ENCODE assay signal across 18 cellular contexts in the genomic region with DNA sequence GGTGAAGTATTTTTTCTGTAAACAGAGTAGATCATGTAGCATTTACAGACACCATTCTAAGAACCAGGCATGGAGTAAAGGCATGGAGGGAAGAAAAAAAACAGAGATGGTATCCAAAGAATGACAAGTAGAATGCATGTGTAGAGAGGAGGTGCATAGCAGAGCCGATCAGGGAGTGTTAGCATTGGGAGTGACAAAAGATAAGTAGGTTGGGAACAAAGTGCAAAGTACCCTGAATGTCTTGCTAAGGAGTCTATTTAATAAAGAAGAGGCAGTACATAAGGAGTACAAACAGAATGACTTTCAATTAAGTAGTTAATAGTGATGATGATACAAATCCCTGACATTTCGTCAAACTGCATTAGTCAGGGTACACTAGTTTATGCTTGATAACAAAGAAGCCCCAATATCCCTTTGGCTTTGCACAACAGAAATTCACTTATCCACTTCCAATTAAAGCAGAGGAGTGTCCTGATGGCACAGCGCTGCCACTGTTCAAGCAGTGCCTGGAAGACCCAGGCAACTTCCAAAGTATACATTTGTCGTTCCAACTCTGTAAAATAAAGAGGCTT.
DNase-seq lines count a peak whose midpoint lies in the region; ATAC-seq, FAIRE-seq and TF ChIP-seq lines count a peak whose summit lies in the region.
"Had no signal": no experiment of that assay in that cellular context is flagged by ENCODE, and none has a peak within 500 bp of the region (broad histone marks: within the 10 kb centered on the region; RNA-seq: fewer than 3 reads in every experiment).

No MANE protein-coding gene starts in this region.

- WGBS in small intestine, 3 donors, result 36 to 56% (median 56%) methylated on average over 4 of the region's 4 CpGs

- H3K36me3 Mint-ChIP-seq in central memory CD8-positive, alpha-beta T cell (ENCODE audit: insufficient read depth), result peaks cover 1% of the 10 kb centered on the region
- H3K36me3 Mint-ChIP-seq: CD4-positive, alpha-beta memory T cell had no signal

- no peaks in the 10 kb centered on the region for H3K27me3 Mint-ChIP-seq in central memory CD8-positive, alpha-beta T cell

- peak overlapping the region in 1 of 2 donors; percentile 42 for H3K27ac ChIP-seq in small intestine (ENCODE audit: low read depth in 1 of 2, low read length in 1 of 2)

- peak overlapping the region; percentile 5 for H3K27ac Mint-ChIP-seq in central memory CD8-positive, alpha-beta T cell (ENCODE audit: low read depth)
- H3K27ac Mint-ChIP-seq: CD4-positive, alpha-beta memory T cell; HFFc6 had no signal

- FAIRE-seq in small intestine (lab: Jason Lieb, UNC) (no peak), HTR-8/SVneo (lab: Jason Lieb, UNC) (no peak)
- FAIRE-seq: GM12891, H54 had no signal

- H3K4me1 Mint-ChIP-seq in central memory CD8-positive, alpha-beta T cell, result no peaks in the 10 kb centered on the region
- H3K4me1 Mint-ChIP-seq: CD4-positive, alpha-beta memory T cell had no signal

- H3K27me3 ChIP-seq in small intestine (ENCODE audit: control insufficient read depth in 2 of 2, insufficient read depth in 2 of 2, low read length in 2 of 2), result no peaks in the 10 kb centered on the region

- no peaks in the 10 kb centered on the region for H3K9me3 ChIP-seq in small intestine (ENCODE audit: control insufficient read depth, low read depth)
- H3K9me3 ChIP-seq: HAP-1 had no signal

- DNase-seq in central memory CD8-positive, alpha-beta T cell (ENCODE audit: low spot score in 2 of 2), result no peak
- no peak for DNase-seq in left colon
- peak; percentile 94 for DNase-seq in small intestine
- no peak for DNase-seq in NCI-H526 treated with DMSO at 0.1 percent for 48 hours (lab: John Stamatoyannopoulos, UW)
- no peak for DNase-seq in erythroblast (lab: John Stamatoyannopoulos, UW)
- DNase-seq in HTR-8/SVneo (ENCODE audit: insufficient read length, low spot score), result no peak
- DNase-seq: C1 segment of cervical spinal cord; Calu3; CD4-positive, alpha-beta memory T cell; COR-L47; DMS53; DMS79 treated with DMSO at 0.1 percent for 48 hours; GF-D8; GOT3; HFFc6 had no signal

- no peak for ATAC-seq in central memory CD8-positive, alpha-beta T cell (replicated peaks; ENCODE audit: extremely low read depth, poor library complexity, severe bottlenecking)
- peak; percentile 95 for ATAC-seq in left colon

- TF ChIP-seq POLR2A in erythroblast (IDR thresholded peaks at IDR 0.05; ENCODE audit: low read length), result no peak

- intact Hi-C loops in left colon (cut with DNase I, micrococcal nuclease), result no loop called here

- no peak overlapping the region for H3K4me3 Mint-ChIP-seq in central memory CD8-positive, alpha-beta T cell
- H3K4me3 Mint-ChIP-seq: CD4-positive, alpha-beta memory T cell; HFFc6 had no signal

- peaks cover 2 to 6% of the 10 kb centered on the region in 2 donors for H3K4me1 ChIP-seq in small intestine (ENCODE audit: control insufficient read depth in 2 of 2, insufficient read depth in 1 of 2, low read depth in 1 of 2, low read length in 1 of 2)
- H3K4me1 ChIP-seq: HAP-1 had no signal

- H3K36me3 ChIP-seq in small intestine (ENCODE audit: control insufficient read depth in 2 of 2, insufficient read depth in 2 of 2, low read length in 2 of 2), result no peaks in the 10 kb centered on the region
- H3K36me3 ChIP-seq: HAP-1 had no signal

- H3K4me3 ChIP-seq in small intestine (ENCODE audit: low read depth in 1 of 2, low read length in 2 of 2), result no peak overlapping the region
- H3K4me3 ChIP-seq: HAP-1 had no signal

- peaks cover 16% of the 10 kb centered on the region for H3K9me3 Mint-ChIP-seq in central memory CD8-positive, alpha-beta T cell
- H3K9me3 Mint-ChIP-seq: HFFc6 had no signal
